ENCODE assay signal across 1 cellular context in genomic region chr17:72662827-72663190, GRCh38.
TF ChIP-seq lines count a peak whose summit lies in the region.

No MANE protein-coding gene starts in this region.

TF ChIP-seq in HCT116, 20 proteins besides CTCF, POLR2A, EP300 and RAD21:
- TF ChIP-seq REST (IDR thresholded peaks at IDR 0.05; ENCODE audit: low read depth) (no peak), CBX3 (IDR thresholded peaks at IDR 0.05; ENCODE audit: low read depth) (0 out of 2 replicates have a peak, but pooled peaks have one; percentile 53), ZBTB33 (IDR thresholded peaks at IDR 0.05; ENCODE audit: extremely low read depth, insufficient replicate concordance, low read length) (no peak), YY1 (IDR thresholded peaks at IDR 0.05; ENCODE audit: extremely low read depth, insufficient replicate concordance, low read depth, low read length) (no peak), POLR2AphosphoS5 (IDR thresholded peaks at IDR 0.05; ENCODE audit: low read depth, low read length) (no peak), EZH2 (IDR thresholded peaks at IDR 0.05) (no peak), SIN3A (IDR thresholded peaks at IDR 0.05; ENCODE audit: low read depth) (no peak), EZH2phosphoT487 (IDR thresholded peaks at IDR 0.05; ENCODE audit: borderline replicate concordance) (no peak)
